In genomic region chr7:74092964-74093339, GRCh38 we compare ENCODE assay signal across 8 cellular contexts. TPM values are rescaled to one million over a fixed set of nuclear protein-coding genes. Genes with fewer than 3 reads are reported as not detected.
A peak's percentile ranks its signal among the peaks of the same experiment; 100 is the strongest.
DNase-seq lines count a peak whose midpoint lies in the region; ATAC-seq and TF ChIP-seq lines count a peak whose summit lies in the region.

No MANE protein-coding gene starts in this region.

- H3K27me3 ChIP-seq in CD8-positive, alpha-beta T cell (ENCODE audit: insufficient read depth, low read length), result no peaks in the 10 kb centered on the region
- no peaks in the 10 kb centered on the region for H3K27me3 ChIP-seq in mononuclear cell (ENCODE audit: insufficient read depth, low read length)

- TF ChIP-seq CTCF in CD8-positive, alpha-beta T cell (IDR thresholded peaks at IDR 0.05), result no peak
- no peak for TF ChIP-seq CTCF in astrocyte of the spinal cord (IDR thresholded peaks at IDR 0.05; ENCODE audit: low read depth, low read length)

- DNase-seq in CD8-positive, alpha-beta T cell, result no peak
- peak; percentile 15 for DNase-seq in astrocyte of the spinal cord (ENCODE audit: low read depth, low spot score)
- DNase-seq in mucosa of gallbladder (ENCODE audit: low spot score), result no peak
- DNase-seq in AG20443 (ENCODE audit: low spot score), result no peak
- no peak for DNase-seq in NCI-H2171 (lab: John Stamatoyannopoulos, UW)

- peaks cover 26% of the 10 kb centered on the region for H3K36me3 Mint-ChIP-seq in CD8-positive, alpha-beta T cell

- no peaks in the 10 kb centered on the region for H3K9me3 ChIP-seq in CD8-positive, alpha-beta T cell (ENCODE audit: low read length)
- no peaks in the 10 kb centered on the region for H3K9me3 ChIP-seq in mononuclear cell (ENCODE audit: low read depth, low read length)

- peaks cover 27% of the 10 kb centered on the region for H3K4me1 ChIP-seq in CD8-positive, alpha-beta T cell (ENCODE audit: insufficient read depth, low read length)
- peaks cover 32% of the 10 kb centered on the region for H3K4me1 ChIP-seq in mononuclear cell (ENCODE audit: insufficient read depth, low read length)

- peak overlapping the region; percentile 94 for H3K27ac Mint-ChIP-seq in CD8-positive, alpha-beta T cell

- CTCF ChIA-PET in CD8-positive, alpha-beta T cell (lab: Charles Lee), result no interaction called here

- no peaks in the 10 kb centered on the region for H3K27me3 Mint-ChIP-seq in CD8-positive, alpha-beta T cell (ENCODE audit: low read depth)

- intact Hi-C loops in CD8-positive, alpha-beta T cell (cut with DNase I, micrococcal nuclease), result no loop called here

- H3K4me3 Mint-ChIP-seq in CD8-positive, alpha-beta T cell, result peak overlapping the region; percentile 83

- H3K9me3 Mint-ChIP-seq in CD8-positive, alpha-beta T cell, result peaks cover 2% of the 10 kb centered on the region

- H3K27ac ChIP-seq in CD8-positive, alpha-beta T cell (ENCODE audit: low read depth, low read length), result no peak overlapping the region

- H3K36me3 ChIP-seq in CD8-positive, alpha-beta T cell (ENCODE audit: insufficient read depth, low read length), result no peaks in the 10 kb centered on the region

- H3K4me1 Mint-ChIP-seq in CD8-positive, alpha-beta T cell (ENCODE audit: low read depth), result peaks cover 23% of the 10 kb centered on the region

- H3K4me3 ChIP-seq in CD8-positive, alpha-beta T cell (ENCODE audit: low read depth, low read length), result no peak overlapping the region
- H3K4me3 ChIP-seq in astrocyte of the spinal cord (ENCODE audit: low read depth, low read length) (no peak overlapping the region), mononuclear cell (ENCODE audit: low read length) (peak overlapping the region; percentile 53)

- no peak for ATAC-seq in CD8-positive, alpha-beta T cell
- peak; percentile 64 for ATAC-seq in GM19395 (IDR thresholded peaks at IDR 0.05; ENCODE audit: unreplicated experiment)
- peak; percentile 68 for ATAC-seq in HG03354 (IDR thresholded peaks at IDR 0.05; ENCODE audit: poor library complexity, severe bottlenecking, unreplicated experiment)

- in situ Hi-C loops in astrocyte of the spinal cord (cut with HindIII; ENCODE audit: low sequenced_read_pairs), result no loop called here

- POLR2A ChIA-PET in CD8-positive, alpha-beta T cell (lab: Charles Lee), result interaction anchor here (0.8 kb wide), 1 partner anchor 97 kb away, joined by 3 read pairs; no protein-coding TSS in a partner anchor

RNA-seq across cellular contexts. Expression of gene LIMK1, which starts 9.3 kb away (rescaled TPM):
- 10 to 100 TPM; 12.8 to 13.7 TPM for total RNA-seq in CD8-positive, alpha-beta T cell
- total RNA-seq in mononuclear cell (15.2 TPM), mucosa of gallbladder (26.9 TPM)
